Comparison of ENCODE assay signal across 8 cellular contexts in genomic region chr14:56199976-56200577, GRCh38.
A peak's percentile ranks its signal among the peaks of the same experiment; 100 is the strongest.
DNase-seq lines count a peak whose midpoint lies in the region; ATAC-seq, FAIRE-seq and TF ChIP-seq lines count a peak whose summit lies in the region.
"Had no signal": no experiment of that assay in that cellular context is flagged by ENCODE, and none has a peak within 500 bp of the region (broad histone marks: within the 10 kb centered on the region; RNA-seq: fewer than 3 reads in every experiment).

No MANE protein-coding gene starts in this region.

- FAIRE-seq in GM19239 (lab: Jason Lieb, UNC): peak; percentile 58
- FAIRE-seq in GM12878 (lab: Jason Lieb, UNC): peak; percentile 70

- 68% methylated on average over 7 of the region's 7 CpGs for WGBS in GM12878 (ENCODE audit: insufficient coverage, insufficient replicate concordance, low lambda C conversion rate, missing lambda C conversion rate)

- POLR2A ChIA-PET in GM12878 (lab: Charles Lee): interaction anchor here (0.6 kb wide), 1 partner anchor 879 kb away, joined by 3 read pairs; no protein-coding TSS in a partner anchor

- intact Hi-C loops in GM12878 (cut with micrococcal nuclease; ENCODE audit: unreplicated experiment): no loop called here

- TF ChIP-seq RAD21 in GM12878 (IDR thresholded peaks at IDR 0.05; ENCODE audit: insufficient read depth, low read depth, low read length): no peak

- SMC1A ChIA-PET in GM12878 (lab: Charles Lee; ENCODE audit: uncharacterized antibody, unreplicated experiment): no interaction called here

- TF ChIP-seq POLR2A in GM12878 (IDR thresholded peaks at IDR 0.05; ENCODE audit: low read depth, low read length): no peak

- DNase-seq in GM19239 (ENCODE audit: insufficient read length, low spot score): peak; percentile 12
- peak; percentile 26 for DNase-seq in GM12878 (ENCODE audit: low read depth, low spot score)
- no peak for DNase-seq in thoracic aorta (ENCODE audit: low spot score)
- DNase-seq in superior temporal gyrus (ENCODE audit: extremely low spot score): no peak
- DNase-seq in Ammon's horn (ENCODE audit: low spot score): no peak
- DNase-seq: caudate nucleus had no signal

- peaks cover 22% of the 10 kb centered on the region; the same call in 1 of the 2 replicates for H3K4me1 ChIP-seq in GM12878 (ENCODE audit: control insufficient read depth, insufficient read depth, low read length)
- H3K4me1 ChIP-seq in thoracic aorta (ENCODE audit: control insufficient read depth in 1 of 2, low read depth in 2 of 2): peaks cover 11 to 28% of the 10 kb centered on the region in 2 donors

- H3K4me2 ChIP-seq in GM12878 (ENCODE audit: control insufficient read depth, insufficient read depth): no peak overlapping the region

- no TSS peak for BruUV-seq in GM12878 (replicated peaks; lab: Mats Ljungman, UMichigan)

- H4K20me1 ChIP-seq in GM12878 (ENCODE audit: control insufficient read depth, insufficient read depth): no peaks in the 10 kb centered on the region

- no peak overlapping the region for H3K9ac ChIP-seq in GM12878 (ENCODE audit: control insufficient read depth, insufficient read depth, low read length)

- in situ Hi-C loops in GM12878 (cut with MboI): no loop called here

- H3K27me3 ChIP-seq in GM12878 (replicated peaks in 1 of 2; ENCODE audit: control insufficient read depth in 2 of 2, insufficient read depth in 2 of 2, low read length in 1 of 2) (no peaks in the 10 kb centered on the region), thoracic aorta (replicated peaks; ENCODE audit: insufficient read depth) (no peaks in the 10 kb centered on the region)

- TF ChIP-seq EP300 in GM12878 (IDR thresholded peaks at IDR 0.05; ENCODE audit: borderline replicate concordance in 1 of 2, control insufficient read depth in 1 of 2, low read depth in 2 of 2, low read length in 2 of 2): peak in 1 of 2 experiments; percentile 35; a peak in 2 of 4 replicates

- no peak for TF ChIP-seq CTCF in GM12878 (IDR thresholded peaks at IDR 0.05 in 2 of 3, conservative IDR thresholded peaks at IDR 0.05 in 1 of 3; ENCODE audit: control insufficient read depth in 2 of 3, extremely low read depth in 1 of 3, insufficient read depth in 1 of 3, low read depth in 3 of 3, low read length in 3 of 3)
- TF ChIP-seq CTCF in thoracic aorta (IDR thresholded peaks at IDR 0.05): no peak

- no peak overlapping the region for H3K4me3 ChIP-seq in GM12878
- H3K4me3 ChIP-seq in thoracic aorta: no peak overlapping the region

- ATAC-seq in HG02884 (IDR thresholded peaks at IDR 0.05; ENCODE audit: unreplicated experiment) (peak; percentile 67), GM12878 (peak; percentile 75), thoracic aorta (ENCODE audit: insufficient number of reproducible peaks, low FRiP score, low read depth) (no peak), GM18861 (IDR thresholded peaks at IDR 0.05; ENCODE audit: unreplicated experiment) (no peak)

- H3K27ac ChIP-seq in GM12878 (ENCODE audit: control insufficient read depth, insufficient read depth) (no peak overlapping the region), thoracic aorta (peak overlapping the region; percentile 7 to 57)

- no peaks in the 10 kb centered on the region for H3K36me3 ChIP-seq in GM12878 (ENCODE audit: control insufficient read depth in 2 of 2, insufficient read depth in 2 of 2, low read length in 1 of 2)
- H3K36me3 ChIP-seq in thoracic aorta: no peaks in the 10 kb centered on the region

- no peaks in the 10 kb centered on the region for H3K79me2 ChIP-seq in GM12878 (ENCODE audit: control insufficient read depth, insufficient read depth, low read length)

- H2AFZ ChIP-seq in GM12878 (ENCODE audit: control insufficient read depth, low read depth, low read length): peak overlapping the region; percentile 6; the same call in 1 of the 2 replicates

- CTCF ChIA-PET in GM12878 (lab: Yijun Ruan, JAX): no interaction called here

- RAD21 ChIA-PET in GM12878 (lab: Charles Lee; ENCODE audit: unreplicated experiment): no interaction called here

- H3K9me3 ChIP-seq in GM12878 (replicated peaks; ENCODE audit: control insufficient read depth, insufficient read depth, low read length) (no peaks in the 10 kb centered on the region), thoracic aorta (no peaks in the 10 kb centered on the region)

TF ChIP-seq in GM12878, 131 proteins besides CTCF, POLR2A, EP300 and RAD21:
- TF ChIP-seq JUNB (IDR thresholded peaks at IDR 0.05) (0 out of 2 replicates have a peak, but pooled peaks have one; percentile 19), MTA2 (IDR thresholded peaks at IDR 0.05; ENCODE audit: low read depth) (peak; percentile 47; the same call in 1 of the 2 replicates), LARP7 (IDR thresholded peaks at IDR 0.05) (no peak), RUNX3 (IDR thresholded peaks at IDR 0.05; ENCODE audit: low read length) (peak; percentile 18; the same call in 1 of the 2 replicates), ZNF24 (IDR thresholded peaks at IDR 0.05) (0 out of 2 replicates have a peak, but pooled peaks have one; percentile 6), SMARCA5 (IDR thresholded peaks at IDR 0.05) (peak; percentile 74; the same call in 1 of the 2 replicates), POU2F2 (IDR thresholded peaks at IDR 0.05; ENCODE audit: borderline replicate concordance, low read depth, low read length) (peak; percentile 79; the same call in 2 of the 3 replicates), ZNF384 (IDR thresholded peaks at IDR 0.05; ENCODE audit: borderline replicate concordance, low read depth, low read length) (peak; percentile 63; the same call in 1 of the 2 replicates), CEBPB (IDR thresholded peaks at IDR 0.05; ENCODE audit: borderline replicate concordance in 1 of 2, low read depth in 2 of 2, low read length in 2 of 2) (no peak), MLLT1 (IDR thresholded peaks at IDR 0.05) (no peak), BMI1 (IDR thresholded peaks at IDR 0.05; ENCODE audit: borderline replicate concordance) (no peak), BHLHE40 (IDR thresholded peaks at IDR 0.05; ENCODE audit: borderline replicate concordance in 1 of 2, low read depth in 2 of 2, low read length in 1 of 2) (peak in 1 of 2 experiments; percentile 14; a peak in 1 of 4 replicates)

Comparison
In these comparisons a context has a peak if more than half of its experiments do, and no peak if none do; other contexts are left out.
1. DNase-seq: peak in GM19239 (single experiment) and GM12878 (single experiment); none in thoracic aorta (single experiment), superior temporal gyrus (single experiment) and Ammon's horn (single experiment).
2. ATAC-seq: peak in HG02884 (single experiment) and GM12878 (single experiment); none in thoracic aorta (single experiment) and GM18861 (single experiment).